ENCODE assay signal across 23 cellular contexts in the genomic region with DNA sequence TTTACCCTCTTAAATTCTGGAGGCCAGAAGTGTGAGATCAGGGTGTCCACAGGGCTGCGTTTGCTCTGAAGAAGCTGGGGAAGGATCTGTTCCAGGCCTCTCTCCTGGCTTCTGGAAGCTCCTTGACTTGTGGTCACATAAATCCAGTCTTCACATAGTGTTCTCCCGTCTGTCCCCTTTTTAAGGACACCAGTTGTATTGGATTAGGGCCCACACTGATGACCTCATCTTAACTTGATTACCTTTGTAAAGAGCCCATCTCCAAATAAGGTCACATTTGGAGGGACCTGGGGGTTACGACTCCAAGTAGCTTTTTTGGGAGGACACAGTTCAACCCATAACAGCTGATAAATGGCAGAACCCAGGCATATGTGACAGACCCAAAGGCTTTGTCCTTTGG. TPM values are rescaled to one million over a fixed set of nuclear protein-coding genes. Genes with fewer than 3 reads are reported as not detected.
DNase-seq lines count a peak whose midpoint lies in the region; TF ChIP-seq lines count a peak whose summit lies in the region.
"Had no signal": no experiment of that assay in that cellular context is flagged by ENCODE, and none has a peak within 500 bp of the region (broad histone marks: within the 10 kb centered on the region; RNA-seq: fewer than 3 reads in every experiment).

No MANE protein-coding gene starts in this region.

- H3K4me3 ChIP-seq in HUES48 (ENCODE audit: low read depth, low read length) (no peak overlapping the region), mucosa of stomach (ENCODE audit: low read length) (no peak overlapping the region), tibial artery (no peak overlapping the region)
- H3K4me3 ChIP-seq: dorsolateral prefrontal cortex, hepatocyte, lower lobe of right lung, SJSA1 had no signal

- no peaks in the 10 kb centered on the region for H3K23me2 ChIP-seq in H9 (ENCODE audit: insufficient read length, low read depth, low read length, poor library complexity, severe bottlenecking)

- H3K9me3 ChIP-seq in HUES48 (ENCODE audit: control insufficient read depth, insufficient read depth, low read length): no peaks in the 10 kb centered on the region
- H3K9me3 ChIP-seq in mucosa of stomach (ENCODE audit: control insufficient read depth, low read length): no peaks in the 10 kb centered on the region
- H3K9me3 ChIP-seq in tibial artery: no peaks in the 10 kb centered on the region
- no peaks in the 10 kb centered on the region for H3K9me3 ChIP-seq in H9 (ENCODE audit: control insufficient read depth, low read depth, low read length)
- H3K9me3 ChIP-seq: lower lobe of right lung, SJSA1 had no signal

- no peak overlapping the region for H3K4me3 Mint-ChIP-seq in H9
- H3K4me3 Mint-ChIP-seq: activated CD4-positive, alpha-beta T cell treated with anti-CD3 and anti-CD28 coated beads for 36 hours; CD8-positive, alpha-beta memory T cell; naive B cell had no signal

- no peak overlapping the region for H2BK12ac ChIP-seq in H9 (ENCODE audit: insufficient read length, low read depth, low read length)

- H3K36me3 ChIP-seq in HUES48 (ENCODE audit: control insufficient read depth, insufficient read depth, low read length): no peaks in the 10 kb centered on the region
- no peaks in the 10 kb centered on the region for H3K36me3 ChIP-seq in mucosa of stomach (ENCODE audit: control insufficient read depth, insufficient read depth, low read length)
- no peaks in the 10 kb centered on the region for H3K36me3 ChIP-seq in tibial artery
- H3K36me3 ChIP-seq: lower lobe of right lung, SJSA1 had no signal

- H4K5ac ChIP-seq in H9 (ENCODE audit: insufficient read length, low read depth, low read length): no peak overlapping the region

- TF ChIP-seq CTCF in tibial artery (IDR thresholded peaks at IDR 0.05): no peak
- no peak for TF ChIP-seq CTCF in H9 (conservative IDR thresholded peaks at IDR 0.05)

- no peak overlapping the region for H3K18ac ChIP-seq in H9 (ENCODE audit: insufficient read length, low read depth, low read length)

- no peak overlapping the region for H2BK120ac ChIP-seq in H9 (ENCODE audit: low read depth, low read length, poor library complexity, severe bottlenecking)

- no peak overlapping the region for H2BK5ac ChIP-seq in H9 (ENCODE audit: insufficient read length, low read length)

- no peak overlapping the region for H2AFZ ChIP-seq in H9 (ENCODE audit: low read length)
- H2AFZ ChIP-seq: hepatocyte had no signal

- H3K4me1 ChIP-seq in HUES48 (ENCODE audit: control insufficient read depth, insufficient read depth, low read length) (peaks cover 2% of the 10 kb centered on the region; the same call in 1 of the 2 replicates), mucosa of stomach (ENCODE audit: control insufficient read depth, insufficient read depth, low read length) (peaks cover 7% of the 10 kb centered on the region), tibial artery (peaks cover 0 to 26% (median 10%) of the 10 kb centered on the region in 4 donors), H9 (ENCODE audit: insufficient read depth, low read length) (no peaks in the 10 kb centered on the region)
- H3K4me1 ChIP-seq: lower lobe of right lung, SJSA1 had no signal

- H3K23ac ChIP-seq in H9 (ENCODE audit: insufficient read length, low read depth, low read length): no peak overlapping the region

- H3T11ph ChIP-seq in H9 (ENCODE audit: low read length): no peak overlapping the region

- H4K91ac ChIP-seq in H9 (ENCODE audit: insufficient read length, low read depth, low read length): no peak overlapping the region

- no peak overlapping the region for H3K4ac ChIP-seq in H9 (ENCODE audit: low read depth, low read length)

- H2BK15ac ChIP-seq in H9 (ENCODE audit: low read depth, low read length): no peak overlapping the region

- H4K20me1 ChIP-seq in H9 (ENCODE audit: control insufficient read depth, insufficient read depth, insufficient read length): no peaks in the 10 kb centered on the region

- H3K79me1 ChIP-seq in H9 (ENCODE audit: insufficient read depth, low read depth, low read length, poor library complexity, severe bottlenecking): no peaks in the 10 kb centered on the region

- no peaks in the 10 kb centered on the region for H3K79me2 ChIP-seq in H9 (ENCODE audit: insufficient read depth, low read length)
- H3K79me2 ChIP-seq: hepatocyte had no signal

- H3K9me3 Mint-ChIP-seq in H9: no peaks in the 10 kb centered on the region
- H3K9me3 Mint-ChIP-seq: CD8-positive, alpha-beta memory T cell had no signal

- H3K36me3 Mint-ChIP-seq in H9 (ENCODE audit: insufficient read depth in 1 of 3, low read depth in 3 of 3): no peaks in the 10 kb centered on the region
- H3K36me3 Mint-ChIP-seq: naive B cell had no signal

- H3K14ac ChIP-seq in H9 (ENCODE audit: insufficient read depth, low read length): no peak overlapping the region

- H3K27me3 ChIP-seq in HUES48 (ENCODE audit: control insufficient read depth, insufficient read depth, low read length): no peaks in the 10 kb centered on the region
- H3K27me3 ChIP-seq in mucosa of stomach (ENCODE audit: control insufficient read depth, insufficient read depth, low read length): no peaks in the 10 kb centered on the region
- no peaks in the 10 kb centered on the region for H3K27me3 ChIP-seq in tibial artery
- H3K27me3 ChIP-seq in H9 (ENCODE audit: insufficient read depth, low read length): no peaks in the 10 kb centered on the region
- H3K27me3 ChIP-seq: dorsolateral prefrontal cortex, hepatocyte had no signal

- intact Hi-C loops in tibial artery (cut with DNase I; ENCODE audit: low total_unique reads): loop anchor here (10.0 kb wide), 1 partner anchor 325 kb away; no protein-coding TSS in a partner anchor

- H3K9ac ChIP-seq in HUES48 (ENCODE audit: low read depth, low read length) (no peak overlapping the region), mucosa of stomach (ENCODE audit: low read length) (peak overlapping the region; percentile 30), H9 (ENCODE audit: extremely low read depth, insufficient read length, low read length) (no peak overlapping the region)

- H3K27ac Mint-ChIP-seq in H9: peak overlapping the region in 1 of 3 experiments; percentile 76; a peak in 1 of 7 replicates
- H3K27ac Mint-ChIP-seq: activated CD4-positive, alpha-beta T cell treated with anti-CD3 and anti-CD28 coated beads for 36 hours; CD8-positive, alpha-beta memory T cell had no signal

- no peak overlapping the region for H3K4me2 ChIP-seq in H9 (ENCODE audit: insufficient read depth, insufficient read length, low read length)
- H3K4me2 ChIP-seq: hepatocyte had no signal

- DNase-seq in SK-N-DZ (ENCODE audit: low spot score): peak; percentile 61
- no peak for DNase-seq in tibial artery
- no peak for DNase-seq in H9
- no peak for DNase-seq in activated T-cell treated with anti-CD3 and anti-CD28 coated beads, Interleukin-2, amount 50 U/mL, for 1 hour
- no peak for DNase-seq in activated CD4-positive, alpha-beta T cell treated with anti-CD3 and anti-CD28 coated beads, Interleukin-2, amount 50 U/mL, for 4 hours
- DNase-seq: activated CD4-positive, alpha-beta T cell treated with anti-CD3 and anti-CD28 coated beads for 36 hours; activated naive CD4-positive, alpha-beta T cell treated with anti-CD3 and anti-CD28 coated beads, Interleukin-2, amount 50 U/mL, for 16 hours; caudate nucleus; CD8-positive, alpha-beta memory T cell; DMS79 treated with DMSO at 0.1 percent for 48 hours; dorsolateral prefrontal cortex; lower lobe of right lung; naive B cell; NCI-H1092; NCI-H1930; stimulated activated CD8-positive, alpha-beta memory T cell treated with anti-CD3 and anti-CD28 coated beads, Interleukin-4, amount 100 ng/mL, for 48 hours had no signal

- H3K27ac ChIP-seq in HUES48 (ENCODE audit: low read depth, low read length): peak overlapping the region; percentile 43
- peak overlapping the region; percentile 60 to 68 for H3K27ac ChIP-seq in tibial artery
- no peak overlapping the region for H3K27ac ChIP-seq in H9 (ENCODE audit: insufficient read length, low read depth, low read length)
- H3K27ac ChIP-seq: dorsolateral prefrontal cortex, hepatocyte, lower lobe of right lung, SJSA1 had no signal

- no peak overlapping the region for H3K56ac ChIP-seq in H9 (ENCODE audit: insufficient read length, low read depth, low read length)

- H4K8ac ChIP-seq in H9 (replicated peaks; ENCODE audit: insufficient read length, low read depth, low read length): no peak overlapping the region

- no peak overlapping the region for H2BK20ac ChIP-seq in H9 (ENCODE audit: low read depth, low read length, poor library complexity, severe bottlenecking)

- WGBS in H9 (ENCODE audit: extremely low coverage, insufficient read length, low lambda C conversion rate): no CpG with 5 or more reads among the region's 3 CpGs

- peaks cover 15 to 16% of the 10 kb centered on the region in 2 experiments for H3K4me1 Mint-ChIP-seq in H9

- no peak overlapping the region for H2AK5ac ChIP-seq in H9 (ENCODE audit: insufficient read length, low read length)

- H3K27me3 Mint-ChIP-seq in H9 (ENCODE audit: low read depth): peaks cover 10% of the 10 kb centered on the region; the same call in 1 of the 2 replicates

RNA-seq across cellular contexts. Expression of a gene that starts 20.0 kb away (rescaled TPM):
- polyA plus RNA-seq in SK-N-DZ (2014; cell fraction: cytosol; rRNA removed): not detected in 2 replicates
- not detected in 2 replicates for polyA plus RNA-seq in SK-N-DZ (2014; cell fraction: nucleus; rRNA removed)
- total RNA-seq in H9 (2021): 57.1 and 59.6 TPM in 2 replicates
- total RNA-seq: LHCN-M2, osteocyte, SJSA1, urinary bladder had no signal
- polyA plus RNA-seq: CD8-positive, alpha-beta memory T cell had no signal

RNA-seq across cellular contexts. Expression of a gene that starts 33.6 kb away (rescaled TPM):
- polyA plus RNA-seq in SK-N-DZ (2014; cell fraction: cytosol; rRNA removed): 62.6 and 67.7 TPM in 2 replicates
- polyA plus RNA-seq in SK-N-DZ (2014; cell fraction: nucleus; rRNA removed): 52.2 and 83.2 TPM in 2 replicates
- total RNA-seq in H9 (2021): 73.9 and 78.9 TPM in 2 replicates

RNA-seq across cellular contexts. Expression of a gene that starts 41.4 kb away (rescaled TPM):
- polyA plus RNA-seq in SK-N-DZ (2014; cell fraction: cytosol; rRNA removed): 39.2 and 41.8 TPM in 2 replicates
- polyA plus RNA-seq in SK-N-DZ (2014; cell fraction: nucleus; rRNA removed): 41.2 and 51.5 TPM in 2 replicates
- total RNA-seq in H9 (2021): 39.1 and 39.3 TPM in 2 replicates
